Comparison of ENCODE assay signal across 8 cellular contexts in the genomic region with DNA sequence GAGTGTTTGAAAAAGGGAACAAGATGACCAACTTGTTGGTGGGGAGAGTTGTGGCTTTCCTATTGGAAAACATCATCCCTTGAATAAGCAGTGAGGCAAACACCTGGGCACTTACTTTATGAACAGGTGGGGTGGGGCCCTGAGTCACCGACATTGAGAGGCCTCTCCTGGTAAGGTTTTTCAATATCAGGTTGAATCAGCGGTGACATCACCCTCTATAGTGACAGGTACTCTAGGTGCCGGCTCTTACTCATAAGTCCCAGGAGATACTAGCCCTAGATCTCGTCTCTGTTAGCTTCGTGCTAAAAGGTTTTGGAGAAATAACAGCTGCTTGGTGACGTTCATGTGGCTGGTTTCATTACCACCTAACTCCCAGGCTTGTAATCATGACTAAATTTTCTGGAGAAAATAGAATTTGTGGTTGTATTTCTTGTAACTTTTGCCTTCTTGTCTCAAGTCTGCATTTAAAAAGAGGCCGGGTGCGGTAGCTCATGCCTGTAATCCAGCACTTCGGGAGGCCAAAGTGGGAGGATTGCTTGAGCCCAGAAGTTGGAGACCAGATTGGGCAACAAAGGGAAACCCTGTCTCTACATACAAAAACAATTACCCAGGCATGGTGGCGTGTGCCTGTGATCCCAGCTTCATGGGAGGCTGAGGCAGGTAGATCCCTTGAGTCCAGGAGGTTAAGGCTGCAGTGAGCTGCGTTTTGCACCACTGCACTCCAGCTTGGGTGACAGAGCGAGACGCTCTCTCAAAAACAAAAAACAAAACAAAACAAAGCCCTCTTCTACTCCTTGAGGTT. TPM values are rescaled to one million over a fixed set of nuclear protein-coding genes. Genes with fewer than 3 reads are reported as not detected.
A peak's percentile ranks its signal among the peaks of the same experiment; 100 is the strongest.
DNase-seq lines count a peak whose midpoint lies in the region; ATAC-seq and FAIRE-seq lines count a peak whose summit lies in the region.

No MANE protein-coding gene starts in this region.

- no peaks in the 10 kb centered on the region for H3K9me3 ChIP-seq in small intestine (ENCODE audit: control insufficient read depth, low read depth)

- peak overlapping the region; percentile 87 to 89 for H3K27ac ChIP-seq in small intestine (ENCODE audit: low read depth in 1 of 2, low read length in 1 of 2)

- H3K36me3 Mint-ChIP-seq in activated naive CD8-positive, alpha-beta T cell: no peaks in the 10 kb centered on the region

- H3K4me3 ChIP-seq in small intestine (ENCODE audit: low read depth in 1 of 2, low read length in 2 of 2): no peak overlapping the region

- FAIRE-seq in small intestine (lab: Jason Lieb, UNC): no peak

- H3K36me3 ChIP-seq in small intestine (ENCODE audit: control insufficient read depth in 2 of 2, insufficient read depth in 2 of 2, low read length in 2 of 2): peaks cover 0 to 4% of the 10 kb centered on the region in 2 donors

- H3K27ac Mint-ChIP-seq in activated naive CD8-positive, alpha-beta T cell: peak overlapping the region; percentile 92

- H3K4me3 Mint-ChIP-seq in activated naive CD8-positive, alpha-beta T cell: no peak overlapping the region

- peaks cover 8 to 11% of the 10 kb centered on the region in 2 donors for H3K4me1 ChIP-seq in small intestine (ENCODE audit: control insufficient read depth in 2 of 2, insufficient read depth in 1 of 2, low read depth in 1 of 2, low read length in 1 of 2)

- DNase-seq in NCI-H2107 (lab: John Stamatoyannopoulos, UW): peak; percentile 99
- peak; percentile 98 for DNase-seq in small intestine
- DNase-seq in NCI-H446 (lab: John Stamatoyannopoulos, UW): no peak
- DNase-seq in HCEC 1CT: no peak
- no peak for DNase-seq in OCI-M1 (lab: John Stamatoyannopoulos, UW)

- 39 to 58% (median 44%) methylated on average over 13 of the region's 13 CpGs for WGBS in small intestine, 3 donors

- no peaks in the 10 kb centered on the region for H3K9me3 Mint-ChIP-seq in activated naive CD8-positive, alpha-beta T cell (ENCODE audit: low read depth)

- ATAC-seq in GM18861 (IDR thresholded peaks at IDR 0.05; ENCODE audit: unreplicated experiment) (peak; percentile 56), HG02678 (IDR thresholded peaks at IDR 0.05; ENCODE audit: unreplicated experiment) (peak; percentile 58)

- H3K4me1 Mint-ChIP-seq in activated naive CD8-positive, alpha-beta T cell (ENCODE audit: low read depth): peaks cover 44% of the 10 kb centered on the region

- no peaks in the 10 kb centered on the region for H3K27me3 ChIP-seq in small intestine (ENCODE audit: control insufficient read depth in 2 of 2, insufficient read depth in 2 of 2, low read length in 2 of 2)

- H3K27me3 Mint-ChIP-seq in activated naive CD8-positive, alpha-beta T cell: peaks cover 2% of the 10 kb centered on the region

RNA-seq across cellular contexts. Expression of a gene that starts 19.4 kb away (rescaled TPM):
- 100 to 1,000 TPM in 1 of 3 donors, 10 to 100 TPM in 2; 76.2 to 119 (median 99.3) TPM for polyA plus RNA-seq in small intestine

Comparison
In these comparisons a context has a peak if more than half of its experiments do, and no peak if none do; other contexts are left out.
1. DNase-seq: peak in NCI-H2107 (single experiment) and small intestine (single experiment); none in NCI-H446 (0 of 2), HCEC 1CT (single experiment) and OCI-M1 (single experiment).